In the genomic region with DNA sequence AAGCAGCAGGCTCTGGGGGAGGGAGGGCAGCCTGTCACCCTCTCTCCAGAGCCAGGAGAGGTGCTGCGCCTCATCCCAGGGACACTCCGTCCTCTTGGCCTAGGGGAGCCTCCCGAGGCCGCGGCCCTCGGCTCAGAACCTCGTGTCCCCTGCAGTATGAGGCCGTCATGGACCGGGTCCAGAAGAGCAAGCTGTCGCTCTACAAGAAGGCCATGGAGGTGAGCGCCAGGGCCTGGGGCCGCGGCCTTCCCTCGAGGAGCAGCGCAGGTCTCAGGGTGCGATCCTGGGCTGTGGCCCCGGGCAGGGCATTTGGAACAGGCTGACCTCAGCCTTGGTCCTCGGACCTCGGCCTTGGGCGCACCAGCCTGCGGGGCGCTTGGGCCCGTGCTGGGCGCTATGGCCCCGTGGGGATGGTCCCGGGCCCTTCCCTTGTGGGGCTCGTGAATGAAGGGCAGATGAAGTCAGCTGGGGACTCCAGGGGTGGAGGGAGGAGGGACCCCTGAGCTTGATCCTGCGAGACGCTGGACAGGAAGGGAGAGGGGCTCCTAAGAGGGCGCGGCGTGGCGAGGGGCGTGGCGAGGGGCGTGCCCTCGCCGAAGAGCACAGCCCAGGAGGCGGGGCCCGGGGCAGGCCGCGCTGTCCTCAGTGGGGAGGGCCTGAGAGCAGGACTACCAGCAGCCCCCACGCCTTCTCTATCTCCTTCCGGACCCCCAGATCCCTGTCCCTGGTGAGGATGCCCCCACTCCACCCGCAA, we compare ENCODE assay signal across 15 cellular contexts. TPM values are rescaled to one million over a fixed set of nuclear protein-coding genes. Genes with fewer than 3 reads are reported as not detected.
DNase-seq lines count a peak whose midpoint lies in the region; ATAC-seq and TF ChIP-seq lines count a peak whose summit lies in the region.
"Had no signal": no experiment of that assay in that cellular context is flagged by ENCODE, and none has a peak within 500 bp of the region (broad histone marks: within the 10 kb centered on the region; RNA-seq: fewer than 3 reads in every experiment).

No MANE protein-coding gene starts in this region.

- no peaks in the 10 kb centered on the region for H3K36me3 Mint-ChIP-seq in natural killer cell treated with Interleukin-12 subunit alpha and Interleukin-12 subunit beta and Interleukin-15 and Interleukin-18, amount 100 ng/mL, for 72 hours

- H2AFZ ChIP-seq in fibroblast of lung (ENCODE audit: low read length): no peak overlapping the region

- TF ChIP-seq CTCF in fibroblast of lung (conservative IDR thresholded peaks at IDR 0.05 in 1 of 2, IDR thresholded peaks at IDR 0.05 in 1 of 2; ENCODE audit: low read depth in 1 of 2, low read length in 2 of 2): no peak
- no peak for TF ChIP-seq CTCF in vagina (IDR thresholded peaks at IDR 0.05)

- H3K4me3 ChIP-seq in fibroblast of lung (replicated peaks in 1 of 4; ENCODE audit: control extremely low read depth in 1 of 4, insufficient read depth in 1 of 4, low read depth in 3 of 4, low read length in 4 of 4) (peak overlapping the region in 1 of 4 experiments; percentile 31), vagina (peak overlapping the region; percentile 6 to 22)
- H3K4me3 ChIP-seq: skin epidermis had no signal

- H3K36me3 ChIP-seq in fibroblast of lung (ENCODE audit: control insufficient read depth, insufficient read depth, low read length) (no peaks in the 10 kb centered on the region), vagina (no peaks in the 10 kb centered on the region)
- H3K36me3 ChIP-seq: tibial nerve had no signal

- no peaks in the 10 kb centered on the region for H3K27me3 Mint-ChIP-seq in natural killer cell treated with Interleukin-12 subunit alpha and Interleukin-12 subunit beta and Interleukin-15 and Interleukin-18, amount 100 ng/mL, for 72 hours

- H3K4me2 ChIP-seq in fibroblast of lung (ENCODE audit: extremely low read depth, insufficient read depth, low read length): peak overlapping the region; percentile 13

- no peaks in the 10 kb centered on the region for H3K9me3 Mint-ChIP-seq in natural killer cell treated with Interleukin-12 subunit alpha and Interleukin-12 subunit beta and Interleukin-15 and Interleukin-18, amount 100 ng/mL, for 72 hours
- H3K9me3 Mint-ChIP-seq: activated T-helper 1 cell treated with anti-CD3 and anti-CD28 coated beads, Interleukin-12 subunit alpha, Interleukin-12 subunit beta, Interleukin-2, Interleukin-4 antibody, amounts not matched to agents 30 ng/mL and 10 ng/mL and 1 ng/mL, durations not matched to agents 14 hours and 24 hours and 36 hours had no signal

- no peak overlapping the region for H3K4me3 Mint-ChIP-seq in natural killer cell treated with Interleukin-12 subunit alpha and Interleukin-12 subunit beta and Interleukin-15 and Interleukin-18, amount 100 ng/mL, for 72 hours
- H3K4me3 Mint-ChIP-seq: activated T-helper 1 cell treated with anti-CD3 and anti-CD28 coated beads, Interleukin-12 subunit alpha, Interleukin-12 subunit beta, Interleukin-2, Interleukin-4 antibody, amounts not matched to agents 30 ng/mL and 10 ng/mL and 1 ng/mL, durations not matched to agents 14 hours and 24 hours and 36 hours had no signal

- no peaks in the 10 kb centered on the region for H3K79me2 ChIP-seq in fibroblast of lung (ENCODE audit: control insufficient read depth, insufficient read depth, low read length)

- H3K27me3 ChIP-seq in fibroblast of lung (ENCODE audit: control insufficient read depth, insufficient read depth, low read length) (no peaks in the 10 kb centered on the region), vagina (no peaks in the 10 kb centered on the region)
- H3K27me3 ChIP-seq: foreskin keratinocyte had no signal

- TF ChIP-seq POLR2A in vagina (IDR thresholded peaks at IDR 0.05): no peak

- no peak overlapping the region for H3K27ac ChIP-seq in fibroblast of lung (ENCODE audit: insufficient read depth, low read length)
- H3K27ac ChIP-seq in vagina: no peak overlapping the region
- H3K27ac ChIP-seq: foreskin keratinocyte, skin epidermis had no signal

- peak; percentile 0 for DNase-seq in stimulated activated CD4-positive, alpha-beta T cell treated with anti-CD3 and anti-CD28 coated beads, Interleukin-1b, Interleukin-23, amount 100 ng/mL, for 48 hours
- DNase-seq in stimulated activated CD4-positive, alpha-beta T cell treated with anti-CD3 and anti-CD28 coated beads, Interleukin-4, amount 100 ng/mL, for 24 hours: no peak
- DNase-seq in fibroblast of lung (ENCODE audit: low read depth in 2 of 2) (peak in 1 of 2 donors; percentile 20), vagina (ENCODE audit: extremely low spot score in 2 of 2) (no peak), NCI-H526 treated with DMSO at 0.1 percent for 48 hours (lab: John Stamatoyannopoulos, UW) (no peak)
- DNase-seq in natural killer cell treated with Interleukin-12 subunit alpha and Interleukin-12 subunit beta and Interleukin-15 and Interleukin-18, amount 100 ng/mL, for 72 hours (ENCODE audit: low spot score): peak; percentile 60
- DNase-seq: Calu3, foreskin keratinocyte, NCI-H1436 treated with DMSO at 0.1 percent for 48 hours had no signal

- no peak overlapping the region for H3K9ac ChIP-seq in fibroblast of lung (ENCODE audit: insufficient read depth, low read length)

- no peak overlapping the region for H3K27ac Mint-ChIP-seq in natural killer cell treated with Interleukin-12 subunit alpha and Interleukin-12 subunit beta and Interleukin-15 and Interleukin-18, amount 100 ng/mL, for 72 hours

- no peaks in the 10 kb centered on the region for H3K9me3 ChIP-seq in fibroblast of lung (ENCODE audit: control insufficient read depth, insufficient read depth, low read depth, low read length)
- no peaks in the 10 kb centered on the region for H3K9me3 ChIP-seq in vagina
- H3K9me3 ChIP-seq: tibial nerve had no signal

- intact Hi-C loops in vagina (cut with DNase I): no loop called here

- H3K4me1 ChIP-seq in fibroblast of lung (ENCODE audit: control insufficient read depth, extremely low read depth, insufficient read depth, low read length): no peaks in the 10 kb centered on the region
- H3K4me1 ChIP-seq in vagina: peaks cover 13% of the 10 kb centered on the region
- H3K4me1 ChIP-seq: foreskin keratinocyte had no signal

- peaks cover 17 to 32% of the 10 kb centered on the region in 2 donors for H3K4me1 Mint-ChIP-seq in natural killer cell treated with Interleukin-12 subunit alpha and Interleukin-12 subunit beta and Interleukin-15 and Interleukin-18, amount 100 ng/mL, for 72 hours (ENCODE audit: low read depth in 2 of 2)

- no peaks in the 10 kb centered on the region for H4K20me1 ChIP-seq in fibroblast of lung (ENCODE audit: control insufficient read depth, extremely low read depth, insufficient read depth, low read length)

- peak in 1 of 2 donors; percentile 56 for ATAC-seq in natural killer cell treated with Interleukin-12 subunit alpha and Interleukin-12 subunit beta and Interleukin-15 and Interleukin-18, amount 100 ng/mL, for 72 hours
- ATAC-seq in HG02588 (IDR thresholded peaks at IDR 0.05; ENCODE audit: unreplicated experiment) (no peak), HG03442 (IDR thresholded peaks at IDR 0.05; ENCODE audit: unreplicated experiment) (no peak)
- ATAC-seq: foreskin keratinocyte had no signal

RNA-seq across cellular contexts. Expression of gene PSTPIP1, which starts 32.9 kb away (rescaled TPM):
- total RNA-seq in fibroblast of lung: 0.77 and 1.5 TPM in 2 replicates
- 0.56 and 0.79 TPM in 2 replicates for polyA plus RNA-seq in fibroblast of lung
- polyA plus RNA-seq in fibroblast of lung (2012): 0.49 and 1.1 TPM in 2 replicates
- not detected in 2 replicates for polyA minus RNA-seq in fibroblast of lung (ENCODE audit: low replicate concordance)
- total RNA-seq in natural killer cell treated with Interleukin-12 subunit alpha and Interleukin-12 subunit beta and Interleukin-15 and Interleukin-18, amount 100 ng/mL, for 72 hours: 100 to 1,000 TPM; 161 to 167 TPM
- total RNA-seq in vagina: 13.3 TPM
- total RNA-seq: Calu3, SK-MEL-5 had no signal

RNA-seq across cellular contexts. Expression of gene TSPAN3, which starts 43.0 kb away (rescaled TPM):
- 181 and 225 TPM in 2 replicates for total RNA-seq in fibroblast of lung
- 308 and 472 TPM in 2 replicates for polyA plus RNA-seq in fibroblast of lung
- polyA plus RNA-seq in fibroblast of lung (2012): 175 and 230 TPM in 2 replicates
- polyA minus RNA-seq in fibroblast of lung (ENCODE audit: low replicate concordance): 174 and 216 TPM in 2 replicates
- total RNA-seq in natural killer cell treated with Interleukin-12 subunit alpha and Interleukin-12 subunit beta and Interleukin-15 and Interleukin-18, amount 100 ng/mL, for 72 hours: 10 to 100 TPM; 49.3 to 54.9 TPM
- 80.3 TPM for total RNA-seq in vagina

Comparison
In these comparisons a context has a peak if more than half of its experiments do, and no peak if none do; other contexts are left out.
1. DNase-seq: peak in stimulated activated CD4-positive, alpha-beta T cell treated with anti-CD3 and anti-CD28 coated beads, Interleukin-1b, Interleukin-23, amount 100 ng/mL, for 48 hours (single experiment) and natural killer cell treated with Interleukin-12 subunit alpha and Interleukin-12 subunit beta and Interleukin-15 and Interleukin-18, amount 100 ng/mL, for 72 hours (single experiment); none in stimulated activated CD4-positive, alpha-beta T cell treated with anti-CD3 and anti-CD28 coated beads, Interleukin-4, amount 100 ng/mL, for 24 hours (single experiment), vagina (0 of 2) and NCI-H526 treated with DMSO at 0.1 percent for 48 hours (single experiment).
2. RNA of gene PSTPIP1, which starts 32.9 kb away (total RNA-seq): 161 to 167 TPM in natural killer cell treated with Interleukin-12 subunit alpha and Interleukin-12 subunit beta and Interleukin-15 and Interleukin-18, amount 100 ng/mL, for 72 hours; 13.3 TPM in vagina (single experiment) and 0.77 to 1.5 TPM in fibroblast of lung; every median in the first group is over 10 times any median in the second.